9 cellular contexts compared by ENCODE assay signal in genomic region chr5:80275347-80275746, GRCh38. TPM values are rescaled to one million over a fixed set of nuclear protein-coding genes. Genes with fewer than 3 reads are reported as not detected.
A peak's percentile ranks its signal among the peaks of the same experiment; 100 is the strongest.
DNase-seq lines count a peak whose midpoint lies in the region; ATAC-seq and TF ChIP-seq lines count a peak whose summit lies in the region.
"Had no signal": no experiment of that assay in that cellular context is flagged by ENCODE, and none has a peak within 500 bp of the region (broad histone marks: within the 10 kb centered on the region; RNA-seq: fewer than 3 reads in every experiment).

No MANE protein-coding gene starts in this region.

- no peaks in the 10 kb centered on the region for H3K9me3 Mint-ChIP-seq in stimulated activated naive B cell treated with anti-CD40 and anti-IgM and Interleukin-4, amounts not matched to agents 10 μg/mL and 1 μg/mL and 100 μg/mL, for 72 hours

- H3K36me3 ChIP-seq in left ventricle myocardium inferior (no peaks in the 10 kb centered on the region), transverse colon (no peaks in the 10 kb centered on the region)

- H3K4me1 Mint-ChIP-seq in stimulated activated naive B cell treated with anti-CD40 and anti-IgM and Interleukin-4, amounts not matched to agents 10 μg/mL and 1 μg/mL and 100 μg/mL, for 72 hours = peaks cover 1 to 2% of the 10 kb centered on the region in 2 donors

- intact Hi-C loops in left ventricle myocardium inferior (cut with micrococcal nuclease) (no loop called here), transverse colon (cut with DNase I; ENCODE audit: low total_unique reads) (loop anchor here (10.0 kb wide), 1 partner anchor 181 kb away; no protein-coding TSS in a partner anchor)

- H3K4me1 ChIP-seq in left ventricle myocardium inferior = no peaks in the 10 kb centered on the region
- H3K4me1 ChIP-seq in transverse colon = peaks cover 0 to 2% (median 0%) of the 10 kb centered on the region in 4 donors

- H3K9me3 ChIP-seq in left ventricle myocardium inferior (replicated peaks) (no peaks in the 10 kb centered on the region), transverse colon (no peaks in the 10 kb centered on the region)

- no peaks in the 10 kb centered on the region for H3K27me3 Mint-ChIP-seq in stimulated activated naive B cell treated with anti-CD40 and anti-IgM and Interleukin-4, amounts not matched to agents 10 μg/mL and 1 μg/mL and 100 μg/mL, for 72 hours

- TF ChIP-seq EP300 in transverse colon (IDR thresholded peaks at IDR 0.05; ENCODE audit: low read depth) = no peak

- TF ChIP-seq CTCF in AG10803 (conservative IDR thresholded peaks at IDR 0.05; ENCODE audit: low read length) = peak; percentile 54
- peak; percentile 36; the same call in 1 of the 2 replicates for TF ChIP-seq CTCF in GM12875 (IDR thresholded peaks at IDR 0.05; ENCODE audit: borderline replicate concordance, insufficient read depth, low read depth, low read length)
- TF ChIP-seq CTCF in left ventricle myocardium inferior (IDR thresholded peaks at IDR 0.05; ENCODE audit: borderline replicate concordance) = peak; percentile 61
- peak in 4 of 5 experiments; percentile 21 to 44 (median 24) for TF ChIP-seq CTCF in transverse colon (IDR thresholded peaks at IDR 0.05)

- no peak overlapping the region for H3K4me3 Mint-ChIP-seq in stimulated activated naive B cell treated with anti-CD40 and anti-IgM and Interleukin-4, amounts not matched to agents 10 μg/mL and 1 μg/mL and 100 μg/mL, for 72 hours

- peak; percentile 66 for ATAC-seq in SK-N-SH treated with all-trans-retinoic acid at 6 μM for 48 hours
- no peak for ATAC-seq in HG02938 (IDR thresholded peaks at IDR 0.05; ENCODE audit: unreplicated experiment)
- no peak for ATAC-seq in stimulated activated naive B cell treated with anti-CD40 and anti-IgM and Interleukin-4, amounts not matched to agents 10 μg/mL and 1 μg/mL and 100 μg/mL, for 72 hours (replicated peaks)

- 75 to 100% methylated on average over 2 of the region's 2 CpGs for WGBS in transverse colon (ENCODE audit: low coverage in 1 of 2), 2 donors

- no peak for TF ChIP-seq POLR2A in transverse colon (IDR thresholded peaks at IDR 0.05)

- DNase-seq in AG10803 (ENCODE audit: low read depth) (peak; percentile 22), left ventricle myocardium inferior (no peak), transverse colon (no peak), amniotic stem cell (lab: John Stamatoyannopoulos, UW) (no peak)
- no peak for DNase-seq in stimulated activated naive B cell treated with anti-CD40 and anti-IgM and Interleukin-4, amounts not matched to agents 10 μg/mL and 1 μg/mL and 100 μg/mL, for 72 hours

- no peaks in the 10 kb centered on the region for H3K36me3 Mint-ChIP-seq in stimulated activated naive B cell treated with anti-CD40 and anti-IgM and Interleukin-4, amounts not matched to agents 10 μg/mL and 1 μg/mL and 100 μg/mL, for 72 hours

- H3K27ac ChIP-seq in left ventricle myocardium inferior (replicated peaks) (no peak overlapping the region), transverse colon (no peak overlapping the region)

- no peak overlapping the region for H3K27ac Mint-ChIP-seq in stimulated activated naive B cell treated with anti-CD40 and anti-IgM and Interleukin-4, amounts not matched to agents 10 μg/mL and 1 μg/mL and 100 μg/mL, for 72 hours

- in situ Hi-C loops in transverse colon (cut with MboI; ENCODE audit: low pct_ligation_motif_present in 1 of 4, low pct_unique_long_range_greater_than_20kb in 1 of 4, low sequenced_read_pairs in 3 of 4) = no loop called here

- H3K27me3 ChIP-seq in left ventricle myocardium inferior (ENCODE audit: low read depth) (no peaks in the 10 kb centered on the region), transverse colon (no peaks in the 10 kb centered on the region)

- no peak overlapping the region for H3K4me3 ChIP-seq in AG10803 (ENCODE audit: low read length)
- H3K4me3 ChIP-seq in GM12875 (ENCODE audit: low read depth, low read length) = no peak overlapping the region
- H3K4me3 ChIP-seq in left ventricle myocardium inferior = no peak overlapping the region
- no peak overlapping the region for H3K4me3 ChIP-seq in transverse colon

TF ChIP-seq in SK-N-SH treated with all-trans-retinoic acid at 6 μM for 48 hours, 23 proteins besides CTCF, POLR2A, EP300 and RAD21:
- TF ChIP-seq ZNF70 (CRISPR knock-in tag; IDR thresholded peaks at IDR 0.05) (no peak), ZNF8 (CRISPR knock-in tag; IDR thresholded peaks at IDR 0.05) (no peak), ZFP3 (CRISPR knock-in tag; IDR thresholded peaks at IDR 0.05) (no peak), ZNF565 (CRISPR knock-in tag; conservative IDR thresholded peaks at IDR 0.05; ENCODE audit: low read depth) (no peak), ISL1 (CRISPR knock-in tag; IDR thresholded peaks at IDR 0.05) (no peak), PPARA (CRISPR knock-in tag; IDR thresholded peaks at IDR 0.05; ENCODE audit: borderline replicate concordance) (no peak), RARB (CRISPR knock-in tag; IDR thresholded peaks at IDR 0.05) (no peak), CSDC2 (CRISPR knock-in tag; IDR thresholded peaks at IDR 0.05) (no peak), ZC3H10 (CRISPR knock-in tag; IDR thresholded peaks at IDR 0.05) (no peak)

RNA-seq across cellular contexts. Expression of gene SERINC5, which starts 19.5 kb away (rescaled TPM):
- total RNA-seq in left ventricle myocardium inferior = 12.2 TPM
- 10 to 100 TPM; 40.6 to 90.4 (median 79.6) TPM for total RNA-seq in transverse colon

RNA-seq across cellular contexts. Expression of gene SPZ1, which starts 44.5 kb away (rescaled TPM):
- total RNA-seq in left ventricle myocardium inferior = not detected
- not detected for total RNA-seq in transverse colon
- total RNA-seq: dermis microvascular lymphatic vessel endothelial cell had no signal
